In genomic region chr17:11628374-11628773, GRCh38 we compare ENCODE assay signal across 29 cellular contexts. TPM values are rescaled to one million over a fixed set of nuclear protein-coding genes. Genes with fewer than 3 reads are reported as not detected.
DNase-seq lines count a peak whose midpoint lies in the region; ATAC-seq and TF ChIP-seq lines count a peak whose summit lies in the region.
"Had no signal": no experiment of that assay in that cellular context is flagged by ENCODE, and none has a peak within 500 bp of the region (broad histone marks: within the 10 kb centered on the region; RNA-seq: fewer than 3 reads in every experiment).

No MANE protein-coding gene starts in this region.

- H3K79me2 ChIP-seq in neural progenitor cell (ENCODE audit: low read depth), result no peaks in the 10 kb centered on the region

- DNase-seq in DMS53 (lab: John Stamatoyannopoulos, UW), result peak; percentile 0
- DNase-seq in DMS53 treated with DMSO at 0.1 percent for 48 hours (lab: John Stamatoyannopoulos, UW; ENCODE audit: unreplicated experiment), result no peak
- peak; percentile 18 for DNase-seq in HT-29 (ENCODE audit: low spot score)
- DNase-seq in ecto neural progenitor cell (ENCODE audit: low spot score), result peak; percentile 75
- peak; percentile 73 for DNase-seq in neural progenitor cell (ENCODE audit: low spot score)
- no peak for DNase-seq in NCI-H510A treated with DMSO at 0.1 percent for 48 hours (lab: John Stamatoyannopoulos, UW)
- DNase-seq: activated CD4-positive, alpha-beta T cell treated with anti-CD3 and anti-CD28 coated beads for 48 hours; AML-193; amniotic stem cell; CD4-positive, alpha-beta memory T cell; dermis blood vessel endothelial cell; GOT3; lower lobe of right lung; naive thymus-derived CD4-positive, alpha-beta T cell; NCI-H1417 treated with DMSO at 0.1 percent for 48 hours; NCI-H2081; NCI-H226; NCI-H69; occipital lobe; stimulated activated CD4-positive, alpha-beta T cell treated with anti-CD3 and anti-CD28 coated beads, Interleukin-15, amount 100 ng/mL, for 24 hours; stimulated activated naive B cell treated with anti-CD40 and anti-IgM and Interleukin-4, amounts not matched to agents 10 μg/mL and 1 μg/mL and 100 μg/mL, for 72 hours; T-helper 9 cell; upper lobe of right lung had no signal

- peak; percentile 70 for TF ChIP-seq CTCF in neural progenitor cell (IDR thresholded peaks at IDR 0.05)

- no peaks in the 10 kb centered on the region for H3K27me3 ChIP-seq in neural progenitor cell
- H3K27me3 ChIP-seq: suprapubic skin, upper lobe of right lung had no signal

- H4K20me1 ChIP-seq in neural progenitor cell (ENCODE audit: low read depth), result no peaks in the 10 kb centered on the region

- no peaks in the 10 kb centered on the region for H3K36me3 ChIP-seq in neural progenitor cell
- H3K36me3 ChIP-seq: lower lobe of right lung, suprapubic skin, upper lobe of right lung had no signal

- no peak overlapping the region for H3K4me2 ChIP-seq in neural progenitor cell

- peaks cover 5% of the 10 kb centered on the region for H3K4me1 Mint-ChIP-seq in neural progenitor cell
- H3K4me1 Mint-ChIP-seq: activated naive CD4-positive, alpha-beta T cell treated with anti-CD3 and anti-CD28 coated beads, Interleukin-2, amount 50 U/mL, for 24 hours; brain; CD4-positive, alpha-beta memory T cell; naive thymus-derived CD4-positive, alpha-beta T cell; stimulated activated naive B cell treated with anti-CD40 and anti-IgM and Interleukin-4, amounts not matched to agents 10 μg/mL and 1 μg/mL and 100 μg/mL, for 72 hours had no signal

- ATAC-seq in HG02852 (IDR thresholded peaks at IDR 0.05; ENCODE audit: unreplicated experiment) (no peak), GM19023 (IDR thresholded peaks at IDR 0.05; ENCODE audit: unreplicated experiment) (no peak)
- ATAC-seq: lower lobe of right lung; naive thymus-derived CD4-positive, alpha-beta T cell; stimulated activated naive B cell treated with anti-CD40 and anti-IgM and Interleukin-4, amounts not matched to agents 10 μg/mL and 1 μg/mL and 100 μg/mL, for 72 hours; upper lobe of right lung had no signal

- no peak overlapping the region for H3K4me3 Mint-ChIP-seq in neural progenitor cell
- H3K4me3 Mint-ChIP-seq: activated naive CD4-positive, alpha-beta T cell treated with anti-CD3 and anti-CD28 coated beads, Interleukin-2, amount 50 U/mL, for 24 hours; brain; CD4-positive, alpha-beta memory T cell; naive thymus-derived CD4-positive, alpha-beta T cell; stimulated activated naive B cell treated with anti-CD40 and anti-IgM and Interleukin-4, amounts not matched to agents 10 μg/mL and 1 μg/mL and 100 μg/mL, for 72 hours had no signal

- no peak overlapping the region for H3K27ac Mint-ChIP-seq in neural progenitor cell
- H3K27ac Mint-ChIP-seq: activated naive CD4-positive, alpha-beta T cell treated with anti-CD3 and anti-CD28 coated beads, Interleukin-2, amount 50 U/mL, for 24 hours; brain; CD4-positive, alpha-beta memory T cell; naive thymus-derived CD4-positive, alpha-beta T cell; stimulated activated naive B cell treated with anti-CD40 and anti-IgM and Interleukin-4, amounts not matched to agents 10 μg/mL and 1 μg/mL and 100 μg/mL, for 72 hours had no signal

- no peak overlapping the region for H3K4me3 ChIP-seq in neural progenitor cell
- H3K4me3 ChIP-seq: lower lobe of right lung, suprapubic skin, upper lobe of right lung had no signal

- no peaks in the 10 kb centered on the region for H3K27me3 Mint-ChIP-seq in neural progenitor cell (ENCODE audit: insufficient read depth, low read depth)
- H3K27me3 Mint-ChIP-seq: activated naive CD4-positive, alpha-beta T cell treated with anti-CD3 and anti-CD28 coated beads, Interleukin-2, amount 50 U/mL, for 24 hours; stimulated activated naive B cell treated with anti-CD40 and anti-IgM and Interleukin-4, amounts not matched to agents 10 μg/mL and 1 μg/mL and 100 μg/mL, for 72 hours had no signal

- H3K9me3 ChIP-seq in neural progenitor cell (ENCODE audit: low read depth), result no peaks in the 10 kb centered on the region
- H3K9me3 ChIP-seq: lower lobe of right lung, suprapubic skin, upper lobe of right lung had no signal

- H2AFZ ChIP-seq in neural progenitor cell (replicated peaks), result no peak overlapping the region

- H3K9me3 Mint-ChIP-seq in neural progenitor cell, result no peaks in the 10 kb centered on the region

- no peaks in the 10 kb centered on the region for H3K4me1 ChIP-seq in neural progenitor cell
- H3K4me1 ChIP-seq: lower lobe of right lung, suprapubic skin, upper lobe of right lung had no signal

- no peak overlapping the region for H3K27ac ChIP-seq in neural progenitor cell
- H3K27ac ChIP-seq: lower lobe of right lung, suprapubic skin, upper lobe of right lung had no signal

- H3K36me3 Mint-ChIP-seq in neural progenitor cell, result no peaks in the 10 kb centered on the region
- H3K36me3 Mint-ChIP-seq: activated naive CD4-positive, alpha-beta T cell treated with anti-CD3 and anti-CD28 coated beads, Interleukin-2, amount 50 U/mL, for 24 hours; brain; CD4-positive, alpha-beta memory T cell; naive thymus-derived CD4-positive, alpha-beta T cell had no signal

- H3F3A ChIP-seq in neural progenitor cell (ENCODE audit: low read depth), result no peaks in the 10 kb centered on the region

- H3K9ac ChIP-seq in neural progenitor cell, result no peak overlapping the region

RNA-seq across cellular contexts. Expression of gene DNAH9, which starts 30.1 kb away (rescaled TPM):
- total RNA-seq in HT-29 (2014; rRNA removed; shearing (Covaris generic)), result 0.03 TPM in 1 of 2 replicates, not detected in the other
- 0.62 and 1.3 TPM in 2 replicates for total RNA-seq in neural progenitor cell (ENCODE audit: low replicate concordance)
- total RNA-seq: A172; CD4-positive, alpha-beta memory T cell; dermis blood vessel endothelial cell; naive thymus-derived CD4-positive, alpha-beta T cell had no signal

Comparison
In these comparisons a context has a peak if more than half of its experiments do, and no peak if none do; other contexts are left out.
1. DNase-seq: peak in DMS53 (single experiment), HT-29 (single experiment), ecto neural progenitor cell (single experiment) and neural progenitor cell (single experiment); none in DMS53 treated with DMSO at 0.1 percent for 48 hours (single experiment) and NCI-H510A treated with DMSO at 0.1 percent for 48 hours (single experiment).